15 cellular contexts compared by ENCODE assay signal in genomic region chr7:2598175-2598823, GRCh38. TPM values are rescaled to one million over a fixed set of nuclear protein-coding genes. Genes with fewer than 3 reads are reported as not detected.
DNase-seq lines count a peak whose midpoint lies in the region; ATAC-seq, FAIRE-seq and TF ChIP-seq lines count a peak whose summit lies in the region.
"Had no signal": no experiment of that assay in that cellular context is flagged by ENCODE, and none has a peak within 500 bp of the region (broad histone marks: within the 10 kb centered on the region; RNA-seq: fewer than 3 reads in every experiment).

No MANE protein-coding gene starts in this region.

- H3K27ac ChIP-seq in right cardiac atrium (ENCODE audit: low read length), result no peak overlapping the region
- no peak overlapping the region for H3K27ac ChIP-seq in osteoblast (ENCODE audit: low read depth, low read length)
- no peak overlapping the region for H3K27ac ChIP-seq in tibial nerve
- H3K27ac ChIP-seq in gastrocnemius medialis, result no peak overlapping the region
- H3K27ac ChIP-seq: BLaER1 treated with 17β-estradiol and CSF1 and Interleukin-3, amounts not matched to agents 10 nM and 100 nM; HL-60 had no signal

- ATAC-seq in right cardiac atrium (peak; percentile 14 to 47), Right ventricle myocardium superior (ENCODE audit: poor library complexity) (no peak), gastrocnemius medialis (no peak)

- no peak for TF ChIP-seq EP300 in tibial nerve (IDR thresholded peaks at IDR 0.05)

- no peaks in the 10 kb centered on the region for H3K4me1 ChIP-seq in right cardiac atrium (ENCODE audit: control insufficient read depth, insufficient read depth, low read length)
- H3K4me1 ChIP-seq in osteoblast (ENCODE audit: insufficient read depth, low read length), result no peaks in the 10 kb centered on the region
- no peaks in the 10 kb centered on the region for H3K4me1 ChIP-seq in tibial nerve
- H3K4me1 ChIP-seq in gastrocnemius medialis, result no peaks in the 10 kb centered on the region

- H3K27ac Mint-ChIP-seq in HFFc6, result no peak overlapping the region

- H3K4me3 ChIP-seq in right cardiac atrium (ENCODE audit: low read length) (no peak overlapping the region), bronchial epithelial cell (ENCODE audit: low read depth, low read length) (no peak overlapping the region), osteoblast (ENCODE audit: insufficient read depth, low read length) (no peak overlapping the region), tibial nerve (no peak overlapping the region), gastrocnemius medialis (no peak overlapping the region)
- H3K4me3 ChIP-seq: BLaER1 treated with 17β-estradiol and CSF1 and Interleukin-3, amounts not matched to agents 10 nM and 100 nM had no signal

- no peak overlapping the region for H3K4me2 ChIP-seq in osteoblast (ENCODE audit: insufficient read depth, low read length)

- no peaks in the 10 kb centered on the region for H3K27me3 ChIP-seq in right cardiac atrium (ENCODE audit: control insufficient read depth, insufficient read depth)
- no peaks in the 10 kb centered on the region for H3K27me3 ChIP-seq in bronchial epithelial cell (ENCODE audit: control insufficient read depth, insufficient read depth, low read length)
- H3K27me3 ChIP-seq in osteoblast (ENCODE audit: insufficient read depth, low read length), result no peaks in the 10 kb centered on the region
- no peaks in the 10 kb centered on the region for H3K27me3 ChIP-seq in tibial nerve
- no peaks in the 10 kb centered on the region for H3K27me3 ChIP-seq in gastrocnemius medialis

- 77% methylated on average over 27 of the region's 27 CpGs for WGBS in right cardiac atrium
- 81 to 85% methylated on average over 19 to 26 of the region's 27 CpGs for WGBS in tibial nerve, 2 donors

- H3K27me3 Mint-ChIP-seq in HFFc6 (ENCODE audit: insufficient read depth), result no peaks in the 10 kb centered on the region; the same call in 1 of the 2 replicates
- H3K27me3 Mint-ChIP-seq: CD4-positive, CD25-positive, alpha-beta regulatory T cell had no signal

- in situ Hi-C loops in gastrocnemius medialis (cut with MboI; ENCODE audit: low sequenced_read_pairs in 4 of 4), result no loop called here

- TF ChIP-seq CTCF in bronchial epithelial cell (IDR thresholded peaks at IDR 0.05; ENCODE audit: insufficient read depth, low read length, severe bottlenecking) (no peak), osteoblast (IDR thresholded peaks at IDR 0.05; ENCODE audit: extremely low read depth, low read depth, low read length) (no peak), tibial nerve (IDR thresholded peaks at IDR 0.05) (no peak), HFFc6 (IDR thresholded peaks at IDR 0.05) (no peak), gastrocnemius medialis (IDR thresholded peaks at IDR 0.05 in 4 of 5, conservative IDR thresholded peaks at IDR 0.05 in 1 of 5) (no peak)

- peak in 1 of 3 donors; percentile 57 for DNase-seq in right cardiac atrium
- DNase-seq in Right ventricle myocardium superior, result no peak
- no peak for DNase-seq in bronchial epithelial cell (ENCODE audit: low read depth)
- peak; percentile 62 for DNase-seq in osteoblast (ENCODE audit: insufficient read length, low spot score, missing footprints)
- no peak for DNase-seq in tibial nerve (ENCODE audit: low spot score in 2 of 2)
- DNase-seq in HFFc6, result no peak
- no peak for DNase-seq in gastrocnemius medialis
- DNase-seq: ACHN; CD4-positive, CD25-positive, alpha-beta regulatory T cell; DMS53; IMR-90; KBM-7 had no signal

- no peak overlapping the region for H2AFZ ChIP-seq in osteoblast (ENCODE audit: low read length)

- peak; percentile 36 for FAIRE-seq in bronchial epithelial cell (lab: Jason Lieb, UNC)
- FAIRE-seq: H54 had no signal

- no peaks in the 10 kb centered on the region for H3K4me1 Mint-ChIP-seq in HFFc6 (ENCODE audit: low read depth)
- H3K4me1 Mint-ChIP-seq: CD4-positive, CD25-positive, alpha-beta regulatory T cell had no signal

- H4K20me1 ChIP-seq in osteoblast (ENCODE audit: insufficient read depth, low read length), result no peaks in the 10 kb centered on the region

- peaks cover 10% of the 10 kb centered on the region for H3K36me3 ChIP-seq in bronchial epithelial cell (ENCODE audit: control insufficient read depth, insufficient read depth, low read length)
- H3K36me3 ChIP-seq in osteoblast (ENCODE audit: insufficient read depth, low read length), result peaks cover 22% of the 10 kb centered on the region
- H3K36me3 ChIP-seq in tibial nerve, result peaks cover 0 to 94% (median 4%) of the 10 kb centered on the region in 3 donors
- H3K36me3 ChIP-seq in gastrocnemius medialis, result peaks cover 0 to 28% of the 10 kb centered on the region in 2 donors

- H3K9me3 ChIP-seq in right cardiac atrium (ENCODE audit: control insufficient read depth, low read length) (no peaks in the 10 kb centered on the region), osteoblast (ENCODE audit: low read depth, low read length) (no peaks in the 10 kb centered on the region), tibial nerve (no peaks in the 10 kb centered on the region), gastrocnemius medialis (no peaks in the 10 kb centered on the region)
- H3K9me3 ChIP-seq: BLaER1 treated with 17β-estradiol and CSF1 and Interleukin-3, amounts not matched to agents 10 nM and 100 nM had no signal

- peaks cover 9% of the 10 kb centered on the region for H3K36me3 Mint-ChIP-seq in HFFc6 (ENCODE audit: low read depth)

- H3K4me3 Mint-ChIP-seq in HFFc6, result no peak overlapping the region
- H3K4me3 Mint-ChIP-seq: CD4-positive, CD25-positive, alpha-beta regulatory T cell had no signal

- no peaks in the 10 kb centered on the region for H3K9me3 Mint-ChIP-seq in HFFc6
- H3K9me3 Mint-ChIP-seq: CD4-positive, CD25-positive, alpha-beta regulatory T cell had no signal

- intact Hi-C loops in right cardiac atrium (cut with DNase I) (no loop called here), Right ventricle myocardium superior (cut with DNase I) (no loop called here), gastrocnemius medialis (cut with DNase I; ENCODE audit: low total_unique reads) (no loop called here)

- no peaks in the 10 kb centered on the region for H3K79me2 ChIP-seq in osteoblast (ENCODE audit: insufficient read depth, low read length)

- no peak for TF ChIP-seq POLR2A in tibial nerve (IDR thresholded peaks at IDR 0.05)
- no peak for TF ChIP-seq POLR2A in gastrocnemius medialis (IDR thresholded peaks at IDR 0.05)

RNA-seq across cellular contexts. Expression of gene TTYH3, which starts 33.5 kb away (rescaled TPM):
- total RNA-seq in right cardiac atrium (10 to 100 TPM; 12.4 to 25.0 (median 17.0) TPM), Right ventricle myocardium superior (12.6 TPM), bronchial epithelial cell (5.8 and 12.3 TPM in 2 replicates), osteoblast (28.3 and 29.0 TPM in 2 replicates), tibial nerve (10 to 100 TPM in 3 of 4 donors, 1 to 10 TPM in 1; 7.2 to 43.2 (median 15.7) TPM), gastrocnemius medialis (10 to 100 TPM in 1 of 4 donors, 1 to 10 TPM in 3; 2.9 to 14.8 (median 5.2) TPM)
- polyA plus RNA-seq in right cardiac atrium, result 8.1 TPM
- 100 to 1,000 TPM; 117 to 147 (median 123) TPM for total RNA-seq in HFFc6 (2021; fragmentation: NEBNext Ultra II Directional; extraction: Animal tissue kit (Norgen Biotek cat#: 25700))

RNA-seq across cellular contexts. Expression of gene IQCE, which starts 39.5 kb away (rescaled TPM):
- total RNA-seq in right cardiac atrium (10 to 100 TPM; 10.6 to 16.0 (median 15.2) TPM), Right ventricle myocardium superior (9.9 TPM), bronchial epithelial cell (6.3 and 6.9 TPM in 2 replicates), osteoblast (15.3 and 18.8 TPM in 2 replicates), tibial nerve (10 to 100 TPM; 16.8 to 46.9 (median 26.9) TPM), gastrocnemius medialis (10 to 100 TPM in 1 of 4 donors, 1 to 10 TPM in 3; 6.3 to 11.5 (median 8.8) TPM)
- 7.9 TPM for polyA plus RNA-seq in right cardiac atrium
- 10 to 100 TPM; 14.9 to 18.1 (median 17.0) TPM for total RNA-seq in HFFc6 (2021; fragmentation: NEBNext Ultra II Directional; extraction: Animal tissue kit (Norgen Biotek cat#: 25700))

RNA-seq across cellular contexts. Expression of gene BRAT1, which starts 43.0 kb away (rescaled TPM):
- total RNA-seq in right cardiac atrium (10 to 100 TPM; 15.4 to 19.0 (median 16.1) TPM), Right ventricle myocardium superior (14.7 TPM), bronchial epithelial cell (12.1 and 13.3 TPM in 2 replicates), osteoblast (23.9 and 28.2 TPM in 2 replicates), tibial nerve (10 to 100 TPM; 38.0 to 72.9 (median 52.0) TPM), gastrocnemius medialis (10 to 100 TPM; 15.3 to 36.4 (median 20.2) TPM)
- polyA plus RNA-seq in right cardiac atrium, result 16.9 TPM
- total RNA-seq in HFFc6 (2021; fragmentation: NEBNext Ultra II Directional; extraction: Animal tissue kit (Norgen Biotek cat#: 25700)), result 10 to 100 TPM; 21.3 to 26.0 (median 23.3) TPM

Comparison
In these comparisons a context has a peak if more than half of its experiments do, and no peak if none do; other contexts are left out.
1. ATAC-seq: peak in right cardiac atrium (2 of 2); none in Right ventricle myocardium superior (single experiment) and gastrocnemius medialis (0 of 2).